ENCODE assay signal across 2 cellular contexts in the genomic region with DNA sequence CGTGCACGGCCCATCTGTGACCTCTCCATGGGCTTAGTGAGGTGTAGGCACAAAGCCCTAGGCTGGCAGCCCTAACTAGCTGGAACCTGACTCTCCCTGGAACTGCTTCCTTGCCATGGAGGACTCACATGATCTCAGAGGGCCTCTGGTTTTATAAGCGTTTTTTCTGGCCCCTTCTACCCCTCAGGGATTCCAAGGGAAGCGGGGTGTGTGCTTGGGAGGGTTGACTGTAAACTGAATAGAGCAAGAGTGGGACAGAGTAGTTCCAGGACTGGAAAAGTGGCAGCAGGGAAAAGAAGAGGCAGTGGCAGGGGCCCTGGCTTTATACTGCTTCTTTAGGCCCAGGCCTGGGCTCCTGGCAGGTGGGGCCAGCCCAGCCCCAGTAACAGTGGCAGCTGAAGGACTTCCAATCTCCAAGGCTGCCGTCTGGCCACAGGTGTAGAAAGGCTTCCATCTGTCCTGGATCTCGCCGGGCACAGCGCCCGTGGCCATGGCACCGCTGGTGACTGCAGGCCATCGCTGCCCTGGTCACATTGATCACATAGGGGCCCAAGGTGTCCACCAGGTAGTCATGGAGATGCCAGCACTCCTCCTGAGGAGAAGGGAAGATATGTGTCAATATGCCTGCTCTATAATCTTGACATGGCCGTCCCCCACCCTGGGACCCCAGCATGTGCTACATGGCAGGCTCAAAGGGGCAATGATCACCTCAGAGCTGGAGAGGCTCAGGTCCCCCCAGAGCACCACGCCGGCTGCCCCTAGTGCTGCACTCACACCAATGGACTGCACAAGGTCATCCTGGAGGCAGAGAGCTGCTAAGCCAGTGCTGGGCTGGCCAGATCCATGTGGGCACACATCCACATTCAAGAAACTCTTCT.
TF ChIP-seq lines count a peak whose summit lies in the region.

No MANE protein-coding gene starts in this region.

TF ChIP-seq in H1, 55 proteins besides CTCF, POLR2A, EP300 and RAD21:
- no peak for TF ChIP-seq JUN (IDR thresholded peaks at IDR 0.05; ENCODE audit: low read depth, low read length)
- TF ChIP-seq SP2 (IDR thresholded peaks at IDR 0.05; ENCODE audit: low read length) = no peak
- no peak for TF ChIP-seq EZH2 (IDR thresholded peaks at IDR 0.05; ENCODE audit: low read depth, low read length, severe bottlenecking)
- TF ChIP-seq TEAD4 (IDR thresholded peaks at IDR 0.05; ENCODE audit: low read depth, low read length) = no peak
- TF ChIP-seq SP4 (IDR thresholded peaks at IDR 0.05; ENCODE audit: low read length) = no peak
- no peak for TF ChIP-seq CHD2 (IDR thresholded peaks at IDR 0.05; ENCODE audit: low read length)
- no peak for TF ChIP-seq CHD7 (IDR thresholded peaks at IDR 0.05; ENCODE audit: insufficient replicate concordance, low read length)
- TF ChIP-seq MAFK (IDR thresholded peaks at IDR 0.05; ENCODE audit: low read depth, low read length) = no peak
- TF ChIP-seq FOSL1 (IDR thresholded peaks at IDR 0.05; ENCODE audit: insufficient read depth, low read depth, low read length) = no peak

TF ChIP-seq in neural cell, 6 proteins besides CTCF, POLR2A, EP300 and RAD21:
- TF ChIP-seq EZH2 (IDR thresholded peaks at IDR 0.05; ENCODE audit: borderline replicate concordance, insufficient read depth, low read length, poor library complexity, severe bottlenecking) (no peak), SMC3 (conservative IDR thresholded peaks at IDR 0.05; ENCODE audit: poor library complexity) (no peak), TAF1 (IDR thresholded peaks at IDR 0.05; ENCODE audit: low read depth) (no peak), MXI1 (conservative IDR thresholded peaks at IDR 0.05; ENCODE audit: poor library complexity, severe bottlenecking) (no peak), REST (IDR thresholded peaks at IDR 0.05; ENCODE audit: borderline replicate concordance) (no peak), POLR2AphosphoS5 (IDR thresholded peaks at IDR 0.05) (no peak)
TF ChIP-seq in neural cell: peak in this region for 0.
